Comparison of ENCODE assay signal across 7 cellular contexts in the genomic region with DNA sequence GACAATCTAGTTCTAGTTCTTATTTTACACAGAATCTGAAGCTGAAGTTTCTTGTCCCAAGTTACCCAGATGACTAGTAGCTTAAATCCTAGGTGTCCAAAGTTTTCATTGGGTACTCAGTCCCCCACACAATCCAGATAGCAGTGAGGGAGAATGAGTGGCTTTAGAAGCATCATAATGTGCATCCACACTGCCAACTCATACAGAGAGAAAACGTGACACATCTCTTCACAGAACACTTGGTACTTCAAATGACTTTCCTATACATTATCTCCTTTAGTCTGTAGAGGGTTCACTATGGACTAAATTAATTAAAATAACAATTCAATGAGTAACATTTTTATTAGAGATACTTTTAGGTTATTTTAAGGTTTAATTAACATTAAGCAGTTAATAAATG.
"Had no signal": no experiment of that assay in that cellular context is flagged by ENCODE, and none has a peak within 500 bp of the region (broad histone marks: within the 10 kb centered on the region; RNA-seq: fewer than 3 reads in every experiment).

No MANE protein-coding gene starts in this region.

- H3K4me3 Mint-ChIP-seq: HFFc6, IgD-negative memory B cell had no signal

- ATAC-seq: HCT116, HepG2 had no signal

- DNase-seq: GM23248, GOT3, H7, HFFc6 had no signal

- H3K4me1 Mint-ChIP-seq: IgD-negative memory B cell had no signal

- H3K27ac Mint-ChIP-seq: HFFc6, IgD-negative memory B cell had no signal
